1 cellular context compared by ENCODE assay signal in the genomic region with DNA sequence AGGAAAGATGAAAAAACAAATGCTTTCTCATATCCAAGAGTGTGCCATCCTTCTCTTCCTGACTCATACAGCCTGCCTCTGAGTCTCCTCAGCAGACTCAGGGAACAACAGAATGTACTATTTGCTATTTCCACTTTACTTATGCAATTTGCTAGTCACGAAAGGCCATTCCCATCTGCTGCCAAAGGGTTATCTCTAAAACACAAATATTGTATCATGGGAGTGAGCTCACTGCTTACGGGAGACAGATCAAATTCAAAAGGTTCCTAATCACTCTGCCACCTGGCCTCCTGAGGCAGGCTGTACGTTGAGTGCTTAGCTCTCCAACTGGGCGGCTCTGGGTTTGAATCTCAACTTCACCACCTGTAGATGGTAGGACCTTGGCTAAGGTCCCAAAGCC.
TF ChIP-seq lines count a peak whose summit lies in the region.

No MANE protein-coding gene starts in this region.

TF ChIP-seq in HEK293, 187 proteins besides CTCF, POLR2A, EP300 and RAD21 (continued from another document):
- no peak for TF ChIP-seq ZNF596 (tag by site-specific recombination; IDR thresholded peaks at IDR 0.05)
- 0 out of 2 replicates have a peak, but pooled peaks have one; percentile 27 for TF ChIP-seq SP3 (tag by site-specific recombination; IDR thresholded peaks at IDR 0.05)
- TF ChIP-seq SALL2 (tag by site-specific recombination; IDR thresholded peaks at IDR 0.05; ENCODE audit: borderline replicate concordance) = no peak
TF ChIP-seq in HEK293: peak in this region for 5.
